Comparison of ENCODE assay signal across 1 cellular context in genomic region chr22:23893957-23894709, GRCh38.
TF ChIP-seq lines count a peak whose summit lies in the region.

Gene MIF, plus strand, starts transcription at chr22:23894383. Its CDS starts 92 bp downstream, at chr22:23894475.

TF ChIP-seq in HCT116, 20 proteins besides CTCF, POLR2A, EP300 and RAD21 (continued from another document):
- TF ChIP-seq ZBTB33 (IDR thresholded peaks at IDR 0.05; ENCODE audit: extremely low read depth, insufficient replicate concordance, low read length) (no peak), EZH2phosphoT487 (IDR thresholded peaks at IDR 0.05; ENCODE audit: borderline replicate concordance) (no peak), ZFX (IDR thresholded peaks at IDR 0.05) (no peak), EZH2 (IDR thresholded peaks at IDR 0.05) (no peak), CBX3 (IDR thresholded peaks at IDR 0.05; ENCODE audit: low read depth) (peak; percentile 52; the same call in 1 of the 2 replicates)
